Comparison of ENCODE assay signal across 8 cellular contexts in genomic region chr10:32054087-32054486, GRCh38. TPM values are rescaled to one million over a fixed set of nuclear protein-coding genes. Genes with fewer than 3 reads are reported as not detected.
A peak's percentile ranks its signal among the peaks of the same experiment; 100 is the strongest.
DNase-seq lines count a peak whose midpoint lies in the region; ATAC-seq, FAIRE-seq and TF ChIP-seq lines count a peak whose summit lies in the region.

No MANE protein-coding gene starts in this region.

- no peak overlapping the region for H2BK12ac ChIP-seq in H1 (ENCODE audit: low read depth, low read length)

- 49% methylated on average over 5 of the region's 5 CpGs; no CpG with 5 or more reads in 1 of the 2 experiments for WGBS in H1 (ENCODE audit: extremely low coverage in 1 of 2, insufficient coverage in 1 of 2, insufficient read length in 1 of 2, insufficient replicate concordance in 2 of 2, low coverage in 1 of 2, low lambda C conversion rate in 2 of 2, missing lambda C conversion rate in 1 of 2), 2 experiments

- H3K9me3 ChIP-seq in OCI-LY3 (ENCODE audit: insufficient read depth, low read length): no peaks in the 10 kb centered on the region
- H3K9me3 ChIP-seq in H1 (ENCODE audit: insufficient read depth in 2 of 2, low read depth in 1 of 2, low read length in 1 of 2): no peaks in the 10 kb centered on the region

- TF ChIP-seq POLR2A in H1 (IDR thresholded peaks at IDR 0.05; ENCODE audit: control extremely low read depth in 1 of 2, low read depth in 2 of 2, low read length in 2 of 2): no peak

- no peaks in the 10 kb centered on the region for H3K79me1 ChIP-seq in H1 (ENCODE audit: low read depth, low read length)

- H3K27ac ChIP-seq in OCI-LY3 (ENCODE audit: low read length): no peak overlapping the region
- no peak overlapping the region for H3K27ac ChIP-seq in H1 (ENCODE audit: low read depth, low read length)

- ATAC-seq in naive thymus-derived CD8-positive, alpha-beta T cell: no peak
- ATAC-seq in GM21723 (IDR thresholded peaks at IDR 0.05; ENCODE audit: unreplicated experiment): no peak

- no peak for FAIRE-seq in H1 (lab: Jason Lieb, UNC)

- no peak overlapping the region for H3K4ac ChIP-seq in H1 (replicated peaks; ENCODE audit: insufficient read length, low read depth, low read length)

- no peak overlapping the region for H3K23ac ChIP-seq in H1 (ENCODE audit: insufficient read length)

- no peak for DNase-seq in activated T-cell treated with anti-CD3 and anti-CD28 coated beads, Interleukin-2, amount 50 U/mL, for 24 hours
- no peak for DNase-seq in activated T-cell treated with anti-CD3 and anti-CD28 coated beads for 4 hours
- no peak for DNase-seq in H1 (ENCODE audit: low read depth in 1 of 2, low spot score in 2 of 2)
- no peak for DNase-seq in naive thymus-derived CD8-positive, alpha-beta T cell
- no peak for DNase-seq in NCI-H446 treated with DMSO at 0.1 percent for 48 hours (lab: John Stamatoyannopoulos, UW)
- DNase-seq in NCI-H1694 treated with DMSO at 0.1 percent for 48 hours (lab: John Stamatoyannopoulos, UW): no peak

- H3K27me3 Mint-ChIP-seq in activated T-cell treated with anti-CD3 and anti-CD28 coated beads, Interleukin-2, amount 50 U/mL, for 24 hours: no peaks in the 10 kb centered on the region
- H3K27me3 Mint-ChIP-seq in naive thymus-derived CD8-positive, alpha-beta T cell: no peaks in the 10 kb centered on the region

- H2AFZ ChIP-seq in OCI-LY3 (ENCODE audit: low read depth, low read length): no peak overlapping the region
- no peak overlapping the region for H2AFZ ChIP-seq in H1 (ENCODE audit: low read length)

- peaks cover 60% of the 10 kb centered on the region for H3K36me3 Mint-ChIP-seq in activated T-cell treated with anti-CD3 and anti-CD28 coated beads, Interleukin-2, amount 50 U/mL, for 24 hours (ENCODE audit: low read depth)
- H3K36me3 Mint-ChIP-seq in naive thymus-derived CD8-positive, alpha-beta T cell: peaks cover 0 to 9% (median 0%) of the 10 kb centered on the region in 3 donors

- H3K4me3 ChIP-seq in OCI-LY3 (ENCODE audit: low read length) (peak overlapping the region; percentile 96), H1 (ENCODE audit: extremely low read depth in 1 of 4, insufficient read depth in 2 of 4, low read depth in 3 of 4, low read length in 4 of 4) (peak overlapping the region; percentile 47 to 96 (median 74); a peak in 7 of 8 replicates)

- no peak overlapping the region for H2BK20ac ChIP-seq in H1 (ENCODE audit: low read length)

- TF ChIP-seq RAD21 in H1 (IDR thresholded peaks at IDR 0.05 in 1 of 2, conservative IDR thresholded peaks at IDR 0.05 in 1 of 2; ENCODE audit: low read depth in 2 of 2, low read length in 2 of 2): no peak

- no peaks in the 10 kb centered on the region for H3K27me3 ChIP-seq in OCI-LY3 (ENCODE audit: low read depth, low read length)
- no peaks in the 10 kb centered on the region for H3K27me3 ChIP-seq in H1 (replicated peaks in 1 of 4; ENCODE audit: control insufficient read depth in 3 of 4, extremely low read depth in 1 of 4, insufficient read depth in 3 of 4, low read length in 3 of 4)

- H3K4me1 Mint-ChIP-seq in activated T-cell treated with anti-CD3 and anti-CD28 coated beads, Interleukin-2, amount 50 U/mL, for 24 hours (ENCODE audit: low read depth): peaks cover 62% of the 10 kb centered on the region
- peaks cover 20 to 79% (median 65%) of the 10 kb centered on the region in 4 donors for H3K4me1 Mint-ChIP-seq in naive thymus-derived CD8-positive, alpha-beta T cell

- H3K4me1 ChIP-seq in OCI-LY3 (ENCODE audit: low read length) (peaks cover 40% of the 10 kb centered on the region), H1 (replicated peaks in 1 of 4; ENCODE audit: control insufficient read depth in 3 of 4, insufficient read depth in 4 of 4, low read length in 3 of 4) (peaks cover 0 to 10% (median 3%) of the 10 kb centered on the region in 4 experiments; a peak in 4 of 7 replicates)

- H2AK5ac ChIP-seq in H1 (ENCODE audit: low read depth, low read length): no peak overlapping the region

- H3K23me2 ChIP-seq in H1 (ENCODE audit: low read depth, low read length): peaks cover 6% of the 10 kb centered on the region; the same call in 1 of the 2 replicates

- no peak for TF ChIP-seq EP300 in H1 (IDR thresholded peaks at IDR 0.05; ENCODE audit: borderline replicate concordance in 1 of 2, low read depth in 2 of 2, low read length in 2 of 2)

- H4K8ac ChIP-seq in H1 (ENCODE audit: extremely low read depth, insufficient read depth, low read length): no peak overlapping the region

- H2BK15ac ChIP-seq in H1 (ENCODE audit: low read length): no peak overlapping the region

- no peaks in the 10 kb centered on the region for H3K9me3 Mint-ChIP-seq in activated T-cell treated with anti-CD3 and anti-CD28 coated beads, Interleukin-2, amount 50 U/mL, for 24 hours
- no peaks in the 10 kb centered on the region for H3K9me3 Mint-ChIP-seq in naive thymus-derived CD8-positive, alpha-beta T cell

- no peak overlapping the region for H4K91ac ChIP-seq in H1 (replicated peaks; ENCODE audit: insufficient read length, low read length)

- H3K18ac ChIP-seq in H1 (ENCODE audit: extremely low read depth, low read length): no peak overlapping the region

- H4K5ac ChIP-seq in H1 (ENCODE audit: insufficient read length, low read depth, low read length): no peak overlapping the region

- peak overlapping the region; percentile 97 for H3K27ac Mint-ChIP-seq in activated T-cell treated with anti-CD3 and anti-CD28 coated beads, Interleukin-2, amount 50 U/mL, for 24 hours
- peak overlapping the region in 8 of 10 donors; percentile 37 to 99 (median 94) for H3K27ac Mint-ChIP-seq in naive thymus-derived CD8-positive, alpha-beta T cell

- H3K36me3 ChIP-seq in OCI-LY3 (replicated peaks; ENCODE audit: low read depth, low read length) (peaks cover 7% of the 10 kb centered on the region), H1 (ENCODE audit: control insufficient read depth in 2 of 4, insufficient read depth in 4 of 4, low read length in 3 of 4) (no peaks in the 10 kb centered on the region)

- H2BK5ac ChIP-seq in H1 (ENCODE audit: low read depth, low read length): no peak overlapping the region

- H3K4me2 ChIP-seq in OCI-LY3 (ENCODE audit: low read length) (peak overlapping the region; percentile 82), H1 (ENCODE audit: insufficient read depth in 1 of 2, low read depth in 2 of 2, low read length in 2 of 2) (peak overlapping the region; percentile 63 to 73)

- no peak overlapping the region for H2BK120ac ChIP-seq in H1 (replicated peaks; ENCODE audit: low read depth, low read length)

- CTCF ChIA-PET in H1 (lab: Charles Lee; ENCODE audit: partially characterized antibody): interaction anchor here (0.6 to 0.8 kb wide), 3 partner anchors 11 to 1317 kb away, joined by 3 to 5 read pairs (median 4); no protein-coding TSS in a partner anchor

- H4K20me1 ChIP-seq in OCI-LY3 (ENCODE audit: insufficient read depth, low read length) (peaks cover 64% of the 10 kb centered on the region), H1 (replicated peaks in 1 of 2; ENCODE audit: control insufficient read depth in 1 of 2, insufficient read depth in 2 of 2, low read length in 2 of 2) (peaks cover 17 to 38% of the 10 kb centered on the region in 2 experiments)

- H3K4me3 Mint-ChIP-seq in activated T-cell treated with anti-CD3 and anti-CD28 coated beads, Interleukin-2, amount 50 U/mL, for 24 hours: peak overlapping the region; percentile 97
- peak overlapping the region; percentile 91 to 99 (median 96) for H3K4me3 Mint-ChIP-seq in naive thymus-derived CD8-positive, alpha-beta T cell

- no peak for TF ChIP-seq CTCF in OCI-LY3 (IDR thresholded peaks at IDR 0.05; ENCODE audit: low read depth, low read length)
- TF ChIP-seq CTCF in H1 (IDR thresholded peaks at IDR 0.05; ENCODE audit: control extremely low read depth in 1 of 3, insufficient read depth in 1 of 3, low read depth in 1 of 3, low read length in 3 of 3): no peak

- no peak overlapping the region for H3K14ac ChIP-seq in H1 (ENCODE audit: insufficient read length)

- H3K79me2 ChIP-seq in OCI-LY3 (ENCODE audit: low read length) (peaks cover 72% of the 10 kb centered on the region), H1 (ENCODE audit: control insufficient read depth in 1 of 2, insufficient read depth in 2 of 2, low read length in 2 of 2) (peaks cover 41 to 69% of the 10 kb centered on the region in 2 experiments)

- POLR2A ChIA-PET in H1 (lab: Charles Lee; ENCODE audit: partially characterized antibody): interaction anchor here (0.6 to 1.4 kb wide), 6 partner anchors 8 to 86 kb away, joined by 3 to 4 read pairs (median 3); no protein-coding TSS in a partner anchor
- POLR2A ChIA-PET in naive thymus-derived CD8-positive, alpha-beta T cell (lab: Charles Lee): interaction anchor here (0.6 kb wide), 1 partner anchor 48 kb away, joined by 4 read pairs; no protein-coding TSS in a partner anchor

- H3K56ac ChIP-seq in H1 (replicated peaks; ENCODE audit: insufficient read length, low read depth, low read length): no peak overlapping the region

- H3K9ac ChIP-seq in OCI-LY3 (ENCODE audit: low read length) (0 out of 2 replicates have a peak overlapping the region, but pooled peaks have one; percentile 90), H1 (replicated peaks in 1 of 4; ENCODE audit: extremely low read depth in 1 of 4, low read depth in 3 of 4, low read length in 3 of 4) (peak overlapping the region in 1 of 4 experiments; percentile 59; a peak in 1 of 7 replicates)

TF ChIP-seq in H1, 55 proteins besides CTCF, POLR2A, EP300 and RAD21 (continues in another document):
- TF ChIP-seq SIX5 (IDR thresholded peaks at IDR 0.05; ENCODE audit: low read depth, low read length) (no peak), CEBPB (IDR thresholded peaks at IDR 0.05; ENCODE audit: low read depth, low read length) (no peak)

RNA-seq across cellular contexts. Expression of gene KIF5B, which starts 2.1 kb away (rescaled TPM):
- 62.7 and 68.4 TPM in 2 replicates for total RNA-seq in H1 (2021; fragmentation: NEBNext Ultra II Directional; extraction: Animal tissue kit (Norgen Biotek cat#: 25700))
- 7.3 and 9.8 TPM in 2 replicates for polyA plus RNA-seq in H1 (2011; rRNA removed)
- polyA plus RNA-seq in H1 (2011; cell fraction: cytosol; rRNA removed): 17.6 TPM
- polyA plus RNA-seq in H1 (2011; cell fraction: nucleus; rRNA removed): 7.6 TPM
- polyA plus RNA-seq in H1 (2012, experiment 1 of 2): 23.3 to 41.1 TPM (median 27.1 TPM) in 4 replicates
- polyA plus RNA-seq in H1 (2012, experiment 2 of 2): 2.6 TPM
- polyA plus RNA-seq in H1 (2013, experiment 1 of 2): 44.2 TPM
- 43.3 TPM for polyA plus RNA-seq in H1 (2013, experiment 2 of 2)
- 21.1 and 32.6 TPM in 2 replicates for polyA minus RNA-seq in H1 (2011; rRNA and poly(A)+ RNA removed)
- polyA minus RNA-seq in H1 (2011; cell fraction: cytosol; rRNA and poly(A)+ RNA removed): 30.2 TPM
- 41.6 TPM for polyA minus RNA-seq in H1 (2011; cell fraction: nucleus; rRNA and poly(A)+ RNA removed)
- 10 to 100 TPM; 46.6 to 47.8 TPM for total RNA-seq in naive thymus-derived CD8-positive, alpha-beta T cell
- polyA plus RNA-seq in naive thymus-derived CD8-positive, alpha-beta T cell: 10 to 100 TPM; 17.0 to 19.6 (median 17.9) TPM
